ENCODE assay signal across 14 cellular contexts in the genomic region with DNA sequence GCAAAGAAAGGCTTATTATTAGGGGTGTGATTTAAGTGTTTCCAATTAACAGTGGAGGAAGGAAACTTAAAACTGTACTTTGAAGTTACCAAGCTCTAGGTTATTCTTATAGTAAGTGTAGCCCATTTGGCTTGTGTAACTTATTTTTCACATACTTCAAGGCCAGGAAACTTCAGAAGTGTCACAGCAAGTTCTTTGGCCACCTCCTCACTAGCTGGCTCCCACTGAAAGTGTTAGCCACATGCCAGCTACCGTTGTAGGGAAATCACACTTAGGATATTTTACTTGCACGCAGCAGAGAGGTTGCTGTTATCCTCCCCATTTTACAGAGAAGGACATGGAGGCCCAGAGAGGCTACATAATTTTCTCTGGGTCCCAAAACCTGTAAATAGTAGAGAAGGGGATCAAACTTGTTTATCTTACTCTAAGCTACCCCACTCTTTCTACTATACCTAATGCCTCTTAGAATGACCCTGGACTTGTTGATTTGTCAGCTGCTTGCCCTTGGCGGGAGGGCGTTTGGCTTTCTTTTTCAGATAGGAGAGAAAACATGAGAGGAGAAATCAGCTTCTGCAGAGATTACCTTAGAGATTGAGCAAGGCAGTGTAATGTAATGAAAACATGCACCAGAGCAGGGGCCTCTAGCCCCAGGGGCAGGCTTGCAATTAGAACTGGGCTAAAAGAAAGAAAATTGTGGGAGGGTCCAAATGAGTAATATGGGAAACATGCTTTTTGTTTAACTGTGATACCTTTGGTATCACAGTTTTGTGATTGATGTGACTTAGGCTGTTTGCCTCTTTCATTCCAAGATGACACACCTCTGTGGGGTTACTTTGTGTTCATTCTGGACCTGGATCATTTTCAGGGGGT.
DNase-seq lines count a peak whose midpoint lies in the region; ATAC-seq, FAIRE-seq and TF ChIP-seq lines count a peak whose summit lies in the region.
"Had no signal": no experiment of that assay in that cellular context is flagged by ENCODE, and none has a peak within 500 bp of the region (broad histone marks: within the 10 kb centered on the region; RNA-seq: fewer than 3 reads in every experiment).

No MANE protein-coding gene starts in this region.

- H3K9me3 Mint-ChIP-seq in nephron, result no peaks in the 10 kb centered on the region
- no peaks in the 10 kb centered on the region for H3K9me3 Mint-ChIP-seq in activated CD8-positive, alpha-beta memory T cell treated with anti-CD3 and anti-CD28 coated beads, Interleukin-2, amount 10 ng/mL, durations not matched to agents 7 days and 5 days (ENCODE audit: low read depth)
- H3K9me3 Mint-ChIP-seq: activated CD4-positive, alpha-beta memory T cell treated with anti-CD3 and anti-CD28 coated beads, Interleukin-2, amount 10 ng/mL, durations not matched to agents 7 days and 5 days; activated T-helper 17 cell treated with anti-CD3 and anti-CD28 coated beads, Interleukin-2, amount 50 U/mL, for 72 hours; stimulated activated memory B cell treated with anti-CD40 and anti-IgM and Interleukin-4, amounts not matched to agents 10 μg/mL and 1 μg/mL and 100 μg/mL, for 72 hours had no signal

- no peaks in the 10 kb centered on the region for H4K20me1 ChIP-seq in PC-9 (ENCODE audit: insufficient read depth)

- intact Hi-C loops in PC-9 (cut with micrococcal nuclease; ENCODE audit: unreplicated experiment) (loop anchor here (1.0 to 5.0 kb wide), 4 partner anchors 12 to 123 kb away; no protein-coding TSS in a partner anchor), esophagus muscularis mucosa (cut with DNase I) (no loop called here), thyroid gland (cut with DNase I) (no loop called here)

- peak overlapping the region in 1 of 3 experiments; percentile 18 for H3K4me3 Mint-ChIP-seq in nephron
- no peak overlapping the region for H3K4me3 Mint-ChIP-seq in activated CD8-positive, alpha-beta memory T cell treated with anti-CD3 and anti-CD28 coated beads, Interleukin-2, amount 10 ng/mL, durations not matched to agents 7 days and 5 days
- H3K4me3 Mint-ChIP-seq: activated CD4-positive, alpha-beta memory T cell treated with anti-CD3 and anti-CD28 coated beads, Interleukin-2, amount 10 ng/mL, durations not matched to agents 7 days and 5 days; activated T-helper 17 cell treated with anti-CD3 and anti-CD28 coated beads, Interleukin-2, amount 50 U/mL, for 72 hours; stimulated activated memory B cell treated with anti-CD40 and anti-IgM and Interleukin-4, amounts not matched to agents 10 μg/mL and 1 μg/mL and 100 μg/mL, for 72 hours had no signal

- TF ChIP-seq CTCF in PC-9 (conservative IDR thresholded peaks at IDR 0.05) (no peak), esophagus muscularis mucosa (IDR thresholded peaks at IDR 0.05) (no peak), nephron (IDR thresholded peaks at IDR 0.05; ENCODE audit: unreplicated experiment in 3 of 3) (no peak), thyroid gland (IDR thresholded peaks at IDR 0.05) (no peak)

- CTCF ChIA-PET in PC-9 (lab: Charles Lee), result interaction anchor here (0.5 kb wide), 1 partner anchor 37 kb away, joined by 4 read pairs; no protein-coding TSS in a partner anchor
- CTCF ChIA-PET in activated CD8-positive, alpha-beta memory T cell treated with anti-CD3 and anti-CD28 coated beads, Interleukin-2, amount 10 ng/mL, durations not matched to agents 7 days and 5 days (lab: Charles Lee), result no interaction called here

- WGBS in esophagus muscularis mucosa, result 54% methylated on average over 4 of the region's 4 CpGs
- WGBS in thyroid gland, 2 donors, result 77% methylated on average over 4 of the region's 4 CpGs

- TF ChIP-seq POLR2A in esophagus muscularis mucosa (IDR thresholded peaks at IDR 0.05; ENCODE audit: low read depth) (no peak), thyroid gland (IDR thresholded peaks at IDR 0.05) (no peak)

- H3K36me3 ChIP-seq in PC-9 (ENCODE audit: low read depth), result 0 out of 2 replicates have a peak, but pooled peaks cover 10% of the 10 kb centered on the region
- no peaks in the 10 kb centered on the region for H3K36me3 ChIP-seq in esophagus muscularis mucosa
- H3K36me3 ChIP-seq in thyroid gland, result no peaks in the 10 kb centered on the region

- peak; percentile 73 for FAIRE-seq in A204.1 (lab: Jason Lieb, UNC)
- FAIRE-seq: TTC549 had no signal

- no peaks in the 10 kb centered on the region for H3K9me2 ChIP-seq in PC-9 (ENCODE audit: insufficient read depth)

- peaks cover 58% of the 10 kb centered on the region for H3F3A ChIP-seq in PC-9 (ENCODE audit: insufficient read depth, low read depth)

- ATAC-seq in activated CD8-positive, alpha-beta memory T cell treated with anti-CD3 and anti-CD28 coated beads, Interleukin-2, amount 10 ng/mL, durations not matched to agents 7 days and 5 days, result no peak
- ATAC-seq: activated T-helper 17 cell treated with anti-CD3 and anti-CD28 coated beads, Interleukin-2, amount 50 U/mL, for 72 hours; stimulated activated memory B cell treated with anti-CD40 and anti-IgM and Interleukin-4, amounts not matched to agents 10 μg/mL and 1 μg/mL and 100 μg/mL, for 72 hours had no signal

- H3K9me3 ChIP-seq in PC-9 (ENCODE audit: insufficient read depth, low read depth) (no peaks in the 10 kb centered on the region), esophagus muscularis mucosa (no peaks in the 10 kb centered on the region), thyroid gland (no peaks in the 10 kb centered on the region)

- H3K27ac ChIP-seq in PC-9, result peak overlapping the region; percentile 98
- H3K27ac ChIP-seq in esophagus muscularis mucosa (replicated peaks in 1 of 4), result peak overlapping the region; percentile 53 to 81 (median 64)
- H3K27ac ChIP-seq in thyroid gland, result no peak overlapping the region

- H2AFZ ChIP-seq in PC-9, result no peak overlapping the region

- H3K27me3 Mint-ChIP-seq in nephron (ENCODE audit: low read depth), result no peaks in the 10 kb centered on the region
- no peaks in the 10 kb centered on the region for H3K27me3 Mint-ChIP-seq in activated CD8-positive, alpha-beta memory T cell treated with anti-CD3 and anti-CD28 coated beads, Interleukin-2, amount 10 ng/mL, durations not matched to agents 7 days and 5 days
- H3K27me3 Mint-ChIP-seq: activated CD4-positive, alpha-beta memory T cell treated with anti-CD3 and anti-CD28 coated beads, Interleukin-2, amount 10 ng/mL, durations not matched to agents 7 days and 5 days; activated T-helper 17 cell treated with anti-CD3 and anti-CD28 coated beads, Interleukin-2, amount 50 U/mL, for 72 hours; stimulated activated memory B cell treated with anti-CD40 and anti-IgM and Interleukin-4, amounts not matched to agents 10 μg/mL and 1 μg/mL and 100 μg/mL, for 72 hours had no signal

- no peak for TF ChIP-seq EP300 in esophagus muscularis mucosa (IDR thresholded peaks at IDR 0.05)

- peak overlapping the region; percentile 75 to 88 (median 86) for H3K27ac Mint-ChIP-seq in nephron
- no peak overlapping the region for H3K27ac Mint-ChIP-seq in activated CD8-positive, alpha-beta memory T cell treated with anti-CD3 and anti-CD28 coated beads, Interleukin-2, amount 10 ng/mL, durations not matched to agents 7 days and 5 days
- H3K27ac Mint-ChIP-seq: activated CD4-positive, alpha-beta memory T cell treated with anti-CD3 and anti-CD28 coated beads, Interleukin-2, amount 10 ng/mL, durations not matched to agents 7 days and 5 days; activated T-helper 17 cell treated with anti-CD3 and anti-CD28 coated beads, Interleukin-2, amount 50 U/mL, for 72 hours; stimulated activated memory B cell treated with anti-CD40 and anti-IgM and Interleukin-4, amounts not matched to agents 10 μg/mL and 1 μg/mL and 100 μg/mL, for 72 hours had no signal

- H3K4me2 ChIP-seq in PC-9, result peak overlapping the region; percentile 69

- peaks cover 57% of the 10 kb centered on the region for H3K79me2 ChIP-seq in PC-9 (ENCODE audit: low read depth)

- H3K4me3 ChIP-seq in PC-9 (no peak overlapping the region; the same call in 1 of the 2 replicates), esophagus muscularis mucosa (no peak overlapping the region), thyroid gland (replicated peaks in 1 of 3) (no peak overlapping the region)

- no peaks in the 10 kb centered on the region for H3K27me3 ChIP-seq in PC-9 (ENCODE audit: insufficient read depth, low read depth)
- no peaks in the 10 kb centered on the region for H3K27me3 ChIP-seq in esophagus muscularis mucosa
- no peaks in the 10 kb centered on the region for H3K27me3 ChIP-seq in thyroid gland

- POLR2A ChIA-PET in PC-9 (lab: Charles Lee; ENCODE audit: unreplicated experiment), result interaction anchor here (0.6 kb wide), 1 partner anchor 14 kb away, joined by 3 read pairs; no protein-coding TSS in a partner anchor

- DNase-seq in PC-9 (peak; percentile 77 to 97), esophagus muscularis mucosa (ENCODE audit: extremely low spot score) (no peak), thyroid gland (no peak), NCI-H524 treated with DMSO at 0.1 percent for 48 hours (lab: John Stamatoyannopoulos, UW) (no peak), DMS 273 (lab: John Stamatoyannopoulos, UW; ENCODE audit: unreplicated experiment) (no peak)
- no peak for DNase-seq in activated CD8-positive, alpha-beta memory T cell treated with anti-CD3 and anti-CD28 coated beads, Interleukin-2, amount 10 ng/mL, durations not matched to agents 7 days and 5 days
- DNase-seq: activated CD4-positive, alpha-beta memory T cell treated with anti-CD3 and anti-CD28 coated beads, Interleukin-2, amount 10 ng/mL, durations not matched to agents 7 days and 5 days; effector memory CD4-positive, alpha-beta T cell; NK-92 treated with Interleukin-12 subunit alpha and Interleukin-12 subunit beta, amount 100 ng/mL, for 24 hours had no signal

- peaks cover 79% of the 10 kb centered on the region for H3K4me1 Mint-ChIP-seq in nephron
- H3K4me1 Mint-ChIP-seq in activated CD8-positive, alpha-beta memory T cell treated with anti-CD3 and anti-CD28 coated beads, Interleukin-2, amount 10 ng/mL, durations not matched to agents 7 days and 5 days, result peaks cover 6% of the 10 kb centered on the region
- H3K4me1 Mint-ChIP-seq: stimulated activated memory B cell treated with anti-CD40 and anti-IgM and Interleukin-4, amounts not matched to agents 10 μg/mL and 1 μg/mL and 100 μg/mL, for 72 hours had no signal

- BruUV-seq in PC-9 (replicated peaks; lab: Mats Ljungman, UMichigan), result no TSS peak

- peaks cover 94% of the 10 kb centered on the region for H3K4me1 ChIP-seq in PC-9 (replicated peaks; ENCODE audit: insufficient read depth)
- peaks cover 39 to 99% (median 97%) of the 10 kb centered on the region in 4 donors for H3K4me1 ChIP-seq in esophagus muscularis mucosa
- peaks cover 23% of the 10 kb centered on the region in 2 donors for H3K4me1 ChIP-seq in thyroid gland

- peaks cover 43% of the 10 kb centered on the region for H3K36me3 Mint-ChIP-seq in nephron (ENCODE audit: low read depth)
- no peaks in the 10 kb centered on the region for H3K36me3 Mint-ChIP-seq in activated CD8-positive, alpha-beta memory T cell treated with anti-CD3 and anti-CD28 coated beads, Interleukin-2, amount 10 ng/mL, durations not matched to agents 7 days and 5 days
- H3K36me3 Mint-ChIP-seq: stimulated activated memory B cell treated with anti-CD40 and anti-IgM and Interleukin-4, amounts not matched to agents 10 μg/mL and 1 μg/mL and 100 μg/mL, for 72 hours had no signal

Comparison
In these comparisons a context has a peak if more than half of its experiments do, and no peak if none do; other contexts are left out.
1. DNase-seq: peak in PC-9 (2 of 2); none in esophagus muscularis mucosa (single experiment), thyroid gland (0 of 2), activated CD8-positive, alpha-beta memory T cell treated with anti-CD3 and anti-CD28 coated beads, Interleukin-2, amount 10 ng/mL, durations not matched to agents 7 days and 5 days (single experiment), NCI-H524 treated with DMSO at 0.1 percent for 48 hours (single experiment) and DMS 273 (single experiment).
2. H3K27ac ChIP-seq: peak in PC-9 (single experiment) and esophagus muscularis mucosa (4 of 4); none in thyroid gland (0 of 3).